ENCODE assay signal across 23 cellular contexts in the genomic region with DNA sequence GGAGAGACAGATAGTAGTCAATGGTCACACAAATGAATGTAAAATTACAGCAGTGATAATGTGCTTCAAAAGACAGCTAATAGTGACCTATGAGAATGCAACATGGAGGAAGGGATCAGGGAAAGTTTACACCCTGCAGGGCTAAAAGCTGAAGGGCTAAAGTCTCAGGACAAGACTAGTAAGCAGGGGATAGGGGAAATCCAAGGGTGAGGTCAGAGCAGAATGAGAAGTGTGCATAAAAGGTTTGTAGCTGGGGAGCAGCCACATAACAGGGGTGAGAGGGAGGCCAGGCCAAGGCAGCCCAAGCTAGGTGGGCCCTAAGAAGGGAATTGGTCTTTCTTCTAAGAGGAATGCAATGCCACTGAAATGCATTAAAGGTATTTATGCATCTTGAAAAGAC.
"Had no signal": no experiment of that assay in that cellular context is flagged by ENCODE, and none has a peak within 500 bp of the region (broad histone marks: within the 10 kb centered on the region; RNA-seq: fewer than 3 reads in every experiment).

No MANE protein-coding gene starts in this region.

- H3K9me3 ChIP-seq: SJSA1 had no signal

- H3K27me3 ChIP-seq: SJSA1 had no signal

- H3K4me3 Mint-ChIP-seq: activated naive CD8-positive, alpha-beta T cell; activated T-cell treated with anti-CD3 and anti-CD28 coated beads, Interleukin-2, amount 50 U/mL, for 4 hours; brain; T-helper 1 cell treated with Interleukin-12 subunit alpha and Interleukin-12 subunit beta and Interleukin-4 antibody, amounts not matched to agents 30 μg/mL and 1 μg/mL, for 36 hours had no signal

- ATAC-seq: activated T-cell treated with anti-CD3 and anti-CD28 coated beads, Interleukin-2, amount 50 U/mL, for 4 hours; PC-3; SK-N-SH treated with all-trans-retinoic acid at 6 μM for 48 hours had no signal

- DNase-seq: activated CD4-positive, alpha-beta T cell treated with anti-CD3 and anti-CD28 coated beads for 48 hours; activated CD4-positive, alpha-beta T cell treated with anti-CD3 and anti-CD28 coated beads, Interleukin-2, amount 50 U/mL, for 4 hours; activated CD4-positive, CD25-positive, alpha-beta regulatory T cell treated with anti-CD3 and anti-CD28 coated beads, Interleukin-2, amount 50 U/mL, for 72 hours; activated CD8-positive, alpha-beta memory T cell treated with anti-CD3 and anti-CD28 coated beads for 24 hours; activated effector memory CD4-positive, alpha-beta T cell treated with anti-CD3 and anti-CD28 coated beads, Interleukin-2, amount 50 U/mL, for 16 hours; activated naive CD4-positive, alpha-beta T cell treated with Interleukin-2 at 50 U/mL for 16 hours; activated T-cell treated with anti-CD3 and anti-CD28 coated beads, Interleukin-2, amount 50 U/mL, for 4 hours; amygdala; Kasumi-1; NCI-H1048; NCI-H146; NCI-H187 treated with DMSO at 0.1 percent for 48 hours; NCI-H2081 treated with DMSO at 0.1 percent for 48 hours; NCI-H446; NCI-H524; PC-3; SHP77; SW 1271 had no signal

- H3K9me3 Mint-ChIP-seq: activated T-cell treated with anti-CD3 and anti-CD28 coated beads, Interleukin-2, amount 50 U/mL, for 4 hours; T-helper 1 cell treated with Interleukin-12 subunit alpha and Interleukin-12 subunit beta and Interleukin-4 antibody, amounts not matched to agents 30 μg/mL and 1 μg/mL, for 36 hours had no signal

- H3K27ac Mint-ChIP-seq: activated naive CD8-positive, alpha-beta T cell; brain; T-helper 1 cell treated with Interleukin-12 subunit alpha and Interleukin-12 subunit beta and Interleukin-4 antibody, amounts not matched to agents 30 μg/mL and 1 μg/mL, for 36 hours had no signal

- H3K4me1 ChIP-seq: SJSA1 had no signal

- H3K36me3 ChIP-seq: SJSA1 had no signal

- H3K4me1 Mint-ChIP-seq: brain had no signal

- H3K27ac ChIP-seq: SJSA1 had no signal

- H3K27me3 Mint-ChIP-seq: activated naive CD8-positive, alpha-beta T cell; brain had no signal

- H3K4me3 ChIP-seq: SJSA1 had no signal

- H3K36me3 Mint-ChIP-seq: activated naive CD8-positive, alpha-beta T cell; brain had no signal
